In the genomic region with DNA sequence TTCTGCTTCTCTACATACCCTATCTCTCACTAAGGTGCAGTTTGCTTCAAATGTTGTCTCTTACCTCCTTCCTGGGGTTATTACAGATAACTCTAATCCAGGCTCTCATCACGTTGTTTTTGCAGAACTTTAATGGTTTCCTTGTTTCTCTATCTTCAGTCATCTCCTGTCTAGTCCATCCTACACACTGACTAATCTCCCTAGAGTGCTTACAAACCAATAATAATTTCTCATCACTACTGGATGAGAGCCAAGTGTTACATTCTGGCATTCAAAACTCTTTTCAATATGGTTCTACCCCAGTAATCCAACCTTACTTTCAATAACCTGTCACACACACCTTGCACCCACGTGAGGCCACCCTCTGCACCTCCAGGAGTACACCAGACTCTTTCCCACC, we compare ENCODE assay signal across 18 cellular contexts.
A peak's percentile ranks its signal among the peaks of the same experiment; 100 is the strongest.
DNase-seq lines count a peak whose midpoint lies in the region; ATAC-seq and TF ChIP-seq lines count a peak whose summit lies in the region.
"Had no signal": no experiment of that assay in that cellular context is flagged by ENCODE, and none has a peak within 500 bp of the region (broad histone marks: within the 10 kb centered on the region; RNA-seq: fewer than 3 reads in every experiment).

No MANE protein-coding gene starts in this region.

- H3K27me3 ChIP-seq in left ventricle myocardium inferior (ENCODE audit: low read depth), result no peaks in the 10 kb centered on the region
- no peaks in the 10 kb centered on the region for H3K27me3 ChIP-seq in esophagus squamous epithelium
- H3K27me3 ChIP-seq in osteoblast (ENCODE audit: insufficient read depth, low read length), result no peaks in the 10 kb centered on the region

- H3K36me3 ChIP-seq in left ventricle myocardium inferior (peaks cover 6% of the 10 kb centered on the region), esophagus squamous epithelium (no peaks in the 10 kb centered on the region), osteoblast (ENCODE audit: insufficient read depth, low read length) (no peaks in the 10 kb centered on the region)

- H3K4me3 Mint-ChIP-seq in activated CD4-positive, alpha-beta T cell treated with anti-CD3 and anti-CD28 coated beads for 36 hours, result no peak overlapping the region
- H3K4me3 Mint-ChIP-seq: naive thymus-derived CD4-positive, alpha-beta T cell; WTC11 had no signal

- CTCF ChIA-PET in activated CD4-positive, alpha-beta T cell treated with anti-CD3 and anti-CD28 coated beads for 36 hours (lab: Charles Lee), result interaction anchor here (0.9 kb wide), 1 partner anchor 9 kb away, joined by 4 read pairs; no protein-coding TSS in a partner anchor

- peak overlapping the region; percentile 34 for H3K27ac ChIP-seq in left ventricle myocardium inferior (replicated peaks)
- H3K27ac ChIP-seq in esophagus squamous epithelium, result peak overlapping the region in 3 of 4 donors; percentile 13 to 70 (median 46)
- peak overlapping the region; percentile 19 for H3K27ac ChIP-seq in osteoblast (ENCODE audit: low read depth, low read length)
- H3K27ac ChIP-seq: PC-9 had no signal

- DNase-seq in left ventricle myocardium inferior (no peak), Right ventricle myocardium inferior (ENCODE audit: missing footprints) (no peak), esophagus squamous epithelium (lab: John Stamatoyannopoulos, UW) (no peak), osteoblast (ENCODE audit: insufficient read length, low spot score, missing footprints) (peak; percentile 93)
- DNase-seq in activated CD4-positive, alpha-beta T cell treated with anti-CD3 and anti-CD28 coated beads for 36 hours, result no peak
- DNase-seq: DMS79; left colon; MM.1S; naive thymus-derived CD4-positive, alpha-beta T cell; NCI-H187 treated with DMSO at 0.1 percent for 48 hours; NCI-H524 treated with DMSO at 0.1 percent for 48 hours; PC-9 had no signal

- intact Hi-C loops in left ventricle myocardium inferior (cut with micrococcal nuclease), result no loop called here
- intact Hi-C loops in Right ventricle myocardium inferior (cut with DNase I), result no loop called here
- intact Hi-C loops in esophagus squamous epithelium (cut with DNase I), result no loop called here
- intact Hi-C loops in activated CD4-positive, alpha-beta T cell treated with anti-CD3 and anti-CD28 coated beads for 36 hours (cut with DNase I, micrococcal nuclease), result no loop called here

- H3K4me3 ChIP-seq in left ventricle myocardium inferior (no peak overlapping the region), esophagus squamous epithelium (no peak overlapping the region), osteoblast (ENCODE audit: insufficient read depth, low read length) (no peak overlapping the region)
- H3K4me3 ChIP-seq: PC-9 had no signal

- no peak overlapping the region for H3K27ac Mint-ChIP-seq in activated CD4-positive, alpha-beta T cell treated with anti-CD3 and anti-CD28 coated beads for 36 hours
- H3K27ac Mint-ChIP-seq: activated T-helper 2 cell treated with anti-CD3 and anti-CD28 coated beads, Interferon-gamma antibody, Interleukin-2, Interleukin-4, amounts not matched to agents 10 μg/mL and 5 μg/mL and 100 μg/mL, durations not matched to agents 14 hours and 24 hours and 36 hours; naive thymus-derived CD4-positive, alpha-beta T cell; progenitor cell of endocrine pancreas; WTC11 had no signal

- no peaks in the 10 kb centered on the region for H3K9me3 Mint-ChIP-seq in activated CD4-positive, alpha-beta T cell treated with anti-CD3 and anti-CD28 coated beads for 36 hours (ENCODE audit: low read depth)
- H3K9me3 Mint-ChIP-seq: activated T-helper 2 cell treated with anti-CD3 and anti-CD28 coated beads, Interferon-gamma antibody, Interleukin-2, Interleukin-4, amounts not matched to agents 10 μg/mL and 5 μg/mL and 100 μg/mL, durations not matched to agents 14 hours and 24 hours and 36 hours; naive thymus-derived CD4-positive, alpha-beta T cell; WTC11 had no signal

- no peaks in the 10 kb centered on the region for H3K27me3 Mint-ChIP-seq in activated CD4-positive, alpha-beta T cell treated with anti-CD3 and anti-CD28 coated beads for 36 hours
- H3K27me3 Mint-ChIP-seq: progenitor cell of endocrine pancreas had no signal

- TF ChIP-seq POLR2A in esophagus squamous epithelium (IDR thresholded peaks at IDR 0.05), result no peak

- POLR2A ChIA-PET in activated CD4-positive, alpha-beta T cell treated with anti-CD3 and anti-CD28 coated beads for 36 hours (lab: Charles Lee), result no interaction called here

- H3K79me2 ChIP-seq in osteoblast (ENCODE audit: insufficient read depth, low read length), result no peaks in the 10 kb centered on the region

- H3K4me1 Mint-ChIP-seq in activated CD4-positive, alpha-beta T cell treated with anti-CD3 and anti-CD28 coated beads for 36 hours, result no peaks in the 10 kb centered on the region
- H3K4me1 Mint-ChIP-seq: naive thymus-derived CD4-positive, alpha-beta T cell; WTC11 had no signal

- TF ChIP-seq CTCF in left ventricle myocardium inferior (IDR thresholded peaks at IDR 0.05; ENCODE audit: borderline replicate concordance) (no peak), esophagus squamous epithelium (IDR thresholded peaks at IDR 0.05) (no peak), osteoblast (IDR thresholded peaks at IDR 0.05; ENCODE audit: extremely low read depth, low read depth, low read length) (no peak)

- H2AFZ ChIP-seq in osteoblast (ENCODE audit: low read length), result no peak overlapping the region
- H2AFZ ChIP-seq: PC-9 had no signal

- peaks cover 80% of the 10 kb centered on the region for H3K4me1 ChIP-seq in left ventricle myocardium inferior
- peaks cover 0 to 37% (median 2%) of the 10 kb centered on the region in 3 donors for H3K4me1 ChIP-seq in esophagus squamous epithelium
- H3K4me1 ChIP-seq in osteoblast (ENCODE audit: insufficient read depth, low read length), result peaks cover 38% of the 10 kb centered on the region

- no peaks in the 10 kb centered on the region for H4K20me1 ChIP-seq in osteoblast (ENCODE audit: insufficient read depth, low read length)

- H3K36me3 Mint-ChIP-seq in activated CD4-positive, alpha-beta T cell treated with anti-CD3 and anti-CD28 coated beads for 36 hours (ENCODE audit: low read depth), result no peaks in the 10 kb centered on the region
- H3K36me3 Mint-ChIP-seq: naive thymus-derived CD4-positive, alpha-beta T cell; WTC11 had no signal

- peak overlapping the region; percentile 8 for H3K4me2 ChIP-seq in osteoblast (ENCODE audit: insufficient read depth, low read length)
- H3K4me2 ChIP-seq: PC-9 had no signal

- no peak for ATAC-seq in Right ventricle myocardium inferior
- no peak for ATAC-seq in GM18520 (IDR thresholded peaks at IDR 0.05; ENCODE audit: unreplicated experiment)
- no peak for ATAC-seq in HG03565 (IDR thresholded peaks at IDR 0.05; ENCODE audit: unreplicated experiment)
- no peak for ATAC-seq in activated CD4-positive, alpha-beta T cell treated with anti-CD3 and anti-CD28 coated beads for 36 hours
- no peak for ATAC-seq in HG03039 (IDR thresholded peaks at IDR 0.05; ENCODE audit: unreplicated experiment)
- ATAC-seq: naive thymus-derived CD4-positive, alpha-beta T cell; WTC11 had no signal

- H3K9me3 ChIP-seq in left ventricle myocardium inferior (replicated peaks) (no peaks in the 10 kb centered on the region), esophagus squamous epithelium (no peaks in the 10 kb centered on the region), osteoblast (ENCODE audit: low read depth, low read length) (no peaks in the 10 kb centered on the region)

- 39 to 60% methylated on average over 2 of the region's 2 CpGs for WGBS in esophagus squamous epithelium, 2 donors
